Comparison of ENCODE assay signal across 20 cellular contexts in the genomic region with DNA sequence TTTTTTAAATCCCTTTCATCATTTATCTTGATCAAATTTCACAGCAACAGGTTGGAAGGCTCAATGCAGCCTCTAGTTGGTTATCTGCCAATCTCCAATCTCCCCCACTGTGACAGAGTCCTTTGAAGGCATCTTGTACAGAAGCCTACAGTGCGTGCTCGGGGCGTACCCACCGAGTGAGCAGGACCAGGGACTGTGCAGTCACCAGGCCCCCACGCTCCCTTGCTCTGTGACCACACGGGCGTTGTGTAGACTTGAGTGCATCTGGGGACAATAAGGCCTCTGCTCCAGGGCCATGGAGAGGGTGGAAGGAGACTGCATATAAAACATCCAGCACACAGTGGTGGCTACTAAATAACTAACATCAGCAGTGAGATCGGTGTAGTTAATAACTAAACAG.
"Had no signal": no experiment of that assay in that cellular context is flagged by ENCODE, and none has a peak within 500 bp of the region (broad histone marks: within the 10 kb centered on the region; RNA-seq: fewer than 3 reads in every experiment).

No MANE protein-coding gene starts in this region.

- DNase-seq: effector CD4-positive, alpha-beta T cell; endodermal cell; erythroblast; foreskin keratinocyte; head of caudate nucleus; mesendoderm; naive B cell; psoas muscle; retina; right lobe of liver; stimulated activated CD4-positive, alpha-beta T cell treated with anti-CD3 and anti-CD28 coated beads, Interleukin-15, amount 100 ng/mL, for 24 hours; stimulated activated CD4-positive, alpha-beta T cell treated with anti-CD3 and anti-CD28 coated beads, Interleukin-1b, Interleukin-23, amount 100 ng/mL, for 48 hours; stimulated activated CD4-positive, alpha-beta T cell treated with anti-CD3 and anti-CD28 coated beads, Interleukin-4, amount 100 ng/mL, for 24 hours; stimulated activated naive B cell treated with anti-CD40 and anti-IgM and Interleukin-4, amounts not matched to agents 10 μg/mL and 1 μg/mL and 100 μg/mL, for 72 hours; stimulated activated naive CD8-positive, alpha-beta T cell treated with anti-CD3 and anti-CD28 coated beads, Interleukin-15, amount 100 ng/mL, for 72 hours; transverse colon had no signal

- H3K27ac Mint-ChIP-seq: endodermal cell; naive B cell; nephron; stimulated activated naive B cell treated with anti-CD40 and anti-IgM and Interleukin-4, amounts not matched to agents 10 μg/mL and 1 μg/mL and 100 μg/mL, for 72 hours had no signal

- H3K4me3 ChIP-seq: coronary artery, hepatocyte, psoas muscle, right lobe of liver, thoracic aorta, transverse colon had no signal

- ATAC-seq: foreskin keratinocyte; psoas muscle; right lobe of liver; stimulated activated naive B cell treated with anti-CD40 and anti-IgM and Interleukin-4, amounts not matched to agents 10 μg/mL and 1 μg/mL and 100 μg/mL, for 72 hours; stimulated activated naive CD8-positive, alpha-beta T cell treated with anti-CD3 and anti-CD28 coated beads, Interleukin-15, amount 100 ng/mL, for 72 hours had no signal

- H3K4me1 Mint-ChIP-seq: endodermal cell; nephron; stimulated activated naive B cell treated with anti-CD40 and anti-IgM and Interleukin-4, amounts not matched to agents 10 μg/mL and 1 μg/mL and 100 μg/mL, for 72 hours; stimulated activated naive CD8-positive, alpha-beta T cell treated with anti-CD3 and anti-CD28 coated beads, Interleukin-15, amount 100 ng/mL, for 72 hours had no signal

- H3K4me3 Mint-ChIP-seq: endodermal cell; naive B cell; nephron; stimulated activated naive B cell treated with anti-CD40 and anti-IgM and Interleukin-4, amounts not matched to agents 10 μg/mL and 1 μg/mL and 100 μg/mL, for 72 hours; stimulated activated naive CD8-positive, alpha-beta T cell treated with anti-CD3 and anti-CD28 coated beads, Interleukin-15, amount 100 ng/mL, for 72 hours had no signal

- H3K27me3 Mint-ChIP-seq: naive B cell; stimulated activated naive B cell treated with anti-CD40 and anti-IgM and Interleukin-4, amounts not matched to agents 10 μg/mL and 1 μg/mL and 100 μg/mL, for 72 hours; stimulated activated naive CD8-positive, alpha-beta T cell treated with anti-CD3 and anti-CD28 coated beads, Interleukin-15, amount 100 ng/mL, for 72 hours had no signal

- H3K9me3 Mint-ChIP-seq: endodermal cell; naive B cell; nephron; stimulated activated naive B cell treated with anti-CD40 and anti-IgM and Interleukin-4, amounts not matched to agents 10 μg/mL and 1 μg/mL and 100 μg/mL, for 72 hours; stimulated activated naive CD8-positive, alpha-beta T cell treated with anti-CD3 and anti-CD28 coated beads, Interleukin-15, amount 100 ng/mL, for 72 hours had no signal
